22 cellular contexts compared by ENCODE assay signal in the genomic region with DNA sequence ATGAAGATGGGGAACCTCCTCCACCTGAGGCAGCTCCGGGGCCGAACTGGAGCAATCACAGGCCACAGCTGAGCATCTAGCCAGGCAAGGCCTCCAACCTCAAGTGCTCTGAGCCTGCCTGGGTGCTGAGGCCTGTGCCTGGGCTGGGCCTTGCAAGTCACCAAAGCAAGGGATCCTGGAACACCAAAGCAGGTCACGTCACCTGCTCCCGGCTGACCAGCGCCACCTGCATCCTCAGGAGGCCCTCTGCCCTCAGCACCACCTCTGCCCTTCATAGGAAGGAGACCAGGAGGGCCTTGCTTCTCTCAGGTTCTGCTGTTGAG.
"Had no signal": no experiment of that assay in that cellular context is flagged by ENCODE, and none has a peak within 500 bp of the region (broad histone marks: within the 10 kb centered on the region; RNA-seq: fewer than 3 reads in every experiment).

No MANE protein-coding gene starts in this region.

- H3K27ac Mint-ChIP-seq: activated naive CD8-positive, alpha-beta T cell treated with anti-CD3 and anti-CD28 coated beads for 36 hours; activated T-helper 2 cell treated with anti-CD3 and anti-CD28 coated beads, Interferon-gamma antibody, Interleukin-2, Interleukin-4, amounts not matched to agents 10 μg/mL and 5 μg/mL and 100 μg/mL, durations not matched to agents 14 hours and 24 hours and 36 hours; nephron; stimulated activated effector memory CD8-positive, alpha-beta T cell treated with anti-CD3 and anti-CD28 coated beads, Interleukin-12 subunit alpha, Interleukin-12 subunit beta, amount 100 ng/mL, for 72 hours had no signal

- H3K27me3 Mint-ChIP-seq: activated naive CD8-positive, alpha-beta T cell treated with anti-CD3 and anti-CD28 coated beads for 36 hours; central memory CD8-positive, alpha-beta T cell had no signal

- H3K9me3 ChIP-seq: breast epithelium, heart right ventricle, right lobe of liver, stomach, testis, upper lobe of left lung had no signal

- H3K4me1 Mint-ChIP-seq: activated naive CD8-positive, alpha-beta T cell treated with anti-CD3 and anti-CD28 coated beads for 36 hours had no signal

- H3K36me3 Mint-ChIP-seq: activated naive CD8-positive, alpha-beta T cell treated with anti-CD3 and anti-CD28 coated beads for 36 hours; stimulated activated effector memory CD8-positive, alpha-beta T cell treated with anti-CD3 and anti-CD28 coated beads, Interleukin-12 subunit alpha, Interleukin-12 subunit beta, amount 100 ng/mL, for 72 hours had no signal

- H3K4me3 Mint-ChIP-seq: activated naive CD8-positive, alpha-beta T cell treated with anti-CD3 and anti-CD28 coated beads for 36 hours; activated T-cell treated with anti-CD3 and anti-CD28 coated beads, Interleukin-2, amount 50 U/mL, for 4 hours; central memory CD8-positive, alpha-beta T cell; nephron; stimulated activated effector memory CD8-positive, alpha-beta T cell treated with anti-CD3 and anti-CD28 coated beads, Interleukin-12 subunit alpha, Interleukin-12 subunit beta, amount 100 ng/mL, for 72 hours had no signal

- H3K27me3 ChIP-seq: breast epithelium, right lobe of liver, stomach, testis, upper lobe of left lung had no signal

- DNase-seq: activated CD4-positive, alpha-beta T cell treated with anti-CD3 and anti-CD28 coated beads, Interleukin-2, amount 50 U/mL, for 1 hour; activated CD4-positive, CD25-positive, alpha-beta regulatory T cell treated with anti-CD3 and anti-CD28 coated beads, Interleukin-2, amount 50 U/mL, for 72 hours; activated naive CD4-positive, alpha-beta T cell treated with Interleukin-2 at 50 U/mL for 16 hours; activated naive CD8-positive, alpha-beta T cell treated with anti-CD3 and anti-CD28 coated beads for 36 hours; activated T-cell treated with anti-CD3 and anti-CD28 coated beads, Interleukin-2, amount 50 U/mL, for 4 hours; heart right ventricle; islet precursor cell; left colon; mesenchymal stem cell; nucleus accumbens; stimulated activated CD4-positive, alpha-beta T cell treated with anti-CD3 and anti-CD28 coated beads, Interleukin-1b, Interleukin-23, amount 100 ng/mL, for 48 hours; stomach; testis had no signal

- ATAC-seq: heart right ventricle; left colon; right lobe of liver; stimulated activated effector memory CD8-positive, alpha-beta T cell treated with anti-CD3 and anti-CD28 coated beads, Interleukin-12 subunit alpha, Interleukin-12 subunit beta, amount 100 ng/mL, for 72 hours had no signal

- H3K4me3 ChIP-seq: breast epithelium, coronary artery, heart right ventricle, right lobe of liver, skin epidermis, stomach, testis, upper lobe of left lung had no signal

- H3K36me3 ChIP-seq: breast epithelium, heart right ventricle, right lobe of liver, upper lobe of left lung had no signal

- H3K27ac ChIP-seq: breast epithelium, coronary artery, heart right ventricle, right lobe of liver, stomach, testis, upper lobe of left lung had no signal

- H3K9me3 Mint-ChIP-seq: activated naive CD8-positive, alpha-beta T cell treated with anti-CD3 and anti-CD28 coated beads for 36 hours; activated T-cell treated with anti-CD3 and anti-CD28 coated beads, Interleukin-2, amount 50 U/mL, for 4 hours; activated T-helper 2 cell treated with anti-CD3 and anti-CD28 coated beads, Interferon-gamma antibody, Interleukin-2, Interleukin-4, amounts not matched to agents 10 μg/mL and 5 μg/mL and 100 μg/mL, durations not matched to agents 14 hours and 24 hours and 36 hours; central memory CD8-positive, alpha-beta T cell; nephron; stimulated activated effector memory CD8-positive, alpha-beta T cell treated with anti-CD3 and anti-CD28 coated beads, Interleukin-12 subunit alpha, Interleukin-12 subunit beta, amount 100 ng/mL, for 72 hours had no signal

- H3K4me1 ChIP-seq: breast epithelium, heart right ventricle, upper lobe of left lung had no signal
